In genomic region chr2:101253713-101254085, GRCh38 we compare ENCODE assay signal across 1 cellular context.
TF ChIP-seq lines count a peak whose summit lies in the region.

No MANE protein-coding gene starts in this region.

TF ChIP-seq in H1, 55 proteins besides CTCF, POLR2A, EP300 and RAD21:
- TF ChIP-seq TCF12 (IDR thresholded peaks at IDR 0.05; ENCODE audit: low read depth, low read length), result no peak
- TF ChIP-seq CHD1 (IDR thresholded peaks at IDR 0.05; ENCODE audit: low read depth, low read length), result no peak
- no peak for TF ChIP-seq CBX8 (IDR thresholded peaks at IDR 0.05; ENCODE audit: borderline replicate concordance, low read depth, low read length)
- no peak for TF ChIP-seq RXRA (IDR thresholded peaks at IDR 0.05; ENCODE audit: insufficient read depth, low read depth, low read length)
- TF ChIP-seq TBP (IDR thresholded peaks at IDR 0.05; ENCODE audit: low read depth, low read length), result no peak
- no peak for TF ChIP-seq KDM4A (IDR thresholded peaks at IDR 0.05; ENCODE audit: low read depth, low read length, severe bottlenecking)
- no peak for TF ChIP-seq NRF1 (IDR thresholded peaks at IDR 0.05; ENCODE audit: low read depth, low read length)
- TF ChIP-seq KDM1A (IDR thresholded peaks at IDR 0.05; ENCODE audit: borderline replicate concordance, low read length), result no peak
- no peak for TF ChIP-seq CEBPB (IDR thresholded peaks at IDR 0.05; ENCODE audit: low read depth, low read length)
- TF ChIP-seq HDAC6 (IDR thresholded peaks at IDR 0.05; ENCODE audit: low read depth, low read length), result no peak
- TF ChIP-seq GTF2F1 (IDR thresholded peaks at IDR 0.05; ENCODE audit: borderline replicate concordance, low read depth, low read length), result no peak
- TF ChIP-seq CTBP2 (IDR thresholded peaks at IDR 0.05; ENCODE audit: borderline replicate concordance, insufficient read depth, insufficient read length, low read length), result no peak
- no peak for TF ChIP-seq YY1 (IDR thresholded peaks at IDR 0.05; ENCODE audit: low read depth, low read length)
- TF ChIP-seq E2F6 (IDR thresholded peaks at IDR 0.05), result no peak
